ENCODE assay signal across 9 cellular contexts in the genomic region with DNA sequence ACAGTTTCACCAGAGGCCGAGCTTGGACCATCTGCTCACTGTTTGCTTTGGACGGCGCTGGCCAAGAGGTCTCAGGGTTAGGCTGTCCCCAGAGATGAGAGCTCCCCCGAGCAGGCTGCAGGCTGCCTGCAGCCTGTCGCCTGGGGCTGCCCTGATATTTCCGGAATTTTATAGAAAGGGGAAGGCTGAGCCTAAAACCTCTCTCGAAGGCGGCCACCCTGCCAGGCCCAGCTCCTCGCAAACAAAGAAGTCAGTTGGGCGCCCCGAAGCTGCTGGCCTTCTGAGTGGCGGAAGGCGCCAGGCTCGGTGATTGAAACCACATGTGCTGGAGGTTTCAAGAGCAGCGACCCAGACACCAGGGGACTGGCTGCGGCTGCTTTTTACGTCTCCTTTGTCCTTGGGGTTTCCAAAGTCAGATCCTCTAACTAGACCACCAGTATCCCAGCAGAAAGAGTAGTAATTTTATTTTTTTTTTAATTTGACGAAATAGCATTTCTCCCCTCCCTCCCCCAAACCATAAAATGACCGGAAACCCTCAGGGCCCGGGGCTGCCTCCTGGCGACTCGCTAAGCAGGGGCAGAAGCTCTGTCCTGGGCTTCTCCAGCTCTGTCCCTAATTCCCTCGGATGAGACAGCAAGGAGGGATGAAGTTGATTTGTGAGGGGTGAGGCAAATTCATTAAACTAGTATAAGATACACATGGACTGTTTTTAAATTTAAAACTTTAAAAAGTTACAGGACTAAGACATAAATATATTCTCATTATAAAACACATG. TPM values are rescaled to one million over a fixed set of nuclear protein-coding genes. Genes with fewer than 3 reads are reported as not detected.
DNase-seq lines count a peak whose midpoint lies in the region; ATAC-seq, FAIRE-seq and TF ChIP-seq lines count a peak whose summit lies in the region.
"Had no signal": no experiment of that assay in that cellular context is flagged by ENCODE, and none has a peak within 500 bp of the region (broad histone marks: within the 10 kb centered on the region; RNA-seq: fewer than 3 reads in every experiment).

No MANE protein-coding gene starts in this region.

- H3K36me3 ChIP-seq in WERI-Rb-1: no peaks in the 10 kb centered on the region

- POLR2A ChIA-PET in WTC11 (lab: Charles Lee): interaction anchor here (0.6 to 2.0 kb wide), 6 partner anchors 8 to 172 kb away, joined by 3 to 10 read pairs (median 4); no protein-coding TSS in a partner anchor

- H3K27me3 Mint-ChIP-seq in WTC11 (ENCODE audit: low read depth): no peaks in the 10 kb centered on the region

- CTCF ChIA-PET in WTC11 (lab: Charles Lee): interaction anchor here (0.6 to 3.6 kb wide), 17 partner anchors 8 to 156 kb away, joined by 3 to 21 read pairs (median 4); partner anchors contain the start of gene BSX

- peak overlapping the region; percentile 98 for H3K27ac Mint-ChIP-seq in WTC11

- no peak for TF ChIP-seq CTCF in WTC11 (IDR thresholded peaks at IDR 0.05)
- no peak for TF ChIP-seq CTCF in WERI-Rb-1 (IDR thresholded peaks at IDR 0.05; ENCODE audit: low read depth, low read length)
- no peak for TF ChIP-seq CTCF in D721Med (IDR thresholded peaks at IDR 0.05; ENCODE audit: insufficient read depth, missing control alignments)

- DNase-seq in GM12892 (ENCODE audit: insufficient read length) (no peak), WTC11 (ENCODE audit: low spot score) (peak; percentile 78), iPS DF 19.7 (ENCODE audit: low read depth, low spot score) (peak; percentile 25), WERI-Rb-1 (no peak), D721Med (ENCODE audit: insufficient read length, low spot score) (no peak), AML-193 (lab: John Stamatoyannopoulos, UW) (no peak)

- FAIRE-seq in GM12892 (lab: Jason Lieb, UNC) (peak; percentile 5), D721Med (lab: Jason Lieb, UNC) (no peak)

- ATAC-seq in WTC11 (peak; percentile 93), HG03565 (IDR thresholded peaks at IDR 0.05; ENCODE audit: unreplicated experiment) (no peak)

- TF ChIP-seq POLR2A in GM12892 (IDR thresholded peaks at IDR 0.05; ENCODE audit: low read depth, low read length): no peak

- no peaks in the 10 kb centered on the region for H3K9me3 Mint-ChIP-seq in WTC11

- peaks cover 24% of the 10 kb centered on the region for H3K4me1 Mint-ChIP-seq in WTC11

- H3K4me3 ChIP-seq in skin epidermis (no peak overlapping the region), WERI-Rb-1 (ENCODE audit: low read depth, low read length) (no peak overlapping the region)

- H3K4me3 Mint-ChIP-seq in WTC11: peak overlapping the region; percentile 55

- H3K27me3 ChIP-seq in WERI-Rb-1 (ENCODE audit: insufficient read depth, low read depth, severe bottlenecking): no peaks in the 10 kb centered on the region

- peak overlapping the region in 16 of 21 experiments; percentile 9 to 81 (median 59) for H3K27ac ChIP-seq in skin epidermis
- no peak overlapping the region for H3K27ac ChIP-seq in WERI-Rb-1
- H3K27ac ChIP-seq: HL-60 had no signal

- no peaks in the 10 kb centered on the region for H3K36me3 Mint-ChIP-seq in WTC11

- H3K9me3 ChIP-seq in WERI-Rb-1 (ENCODE audit: severe bottlenecking): no peaks in the 10 kb centered on the region

TF ChIP-seq in WTC11, 78 proteins besides CTCF, POLR2A, EP300 and RAD21 (continues in another document):
- TF ChIP-seq CREB1 (CRISPR knock-in tag; IDR thresholded peaks at IDR 0.05): no peak
- TF ChIP-seq ZBTB21 (CRISPR knock-in tag; IDR thresholded peaks at IDR 0.05; ENCODE audit: borderline replicate concordance): no peak
- TF ChIP-seq ZNF263 (CRISPR knock-in tag; IDR thresholded peaks at IDR 0.05; ENCODE audit: low read depth): no peak
- TF ChIP-seq PRRX2 (CRISPR knock-in tag; IDR thresholded peaks at IDR 0.05): no peak
- no peak for TF ChIP-seq ZNF425 (CRISPR knock-in tag; conservative IDR thresholded peaks at IDR 0.05)
- TF ChIP-seq, protein P1, sequence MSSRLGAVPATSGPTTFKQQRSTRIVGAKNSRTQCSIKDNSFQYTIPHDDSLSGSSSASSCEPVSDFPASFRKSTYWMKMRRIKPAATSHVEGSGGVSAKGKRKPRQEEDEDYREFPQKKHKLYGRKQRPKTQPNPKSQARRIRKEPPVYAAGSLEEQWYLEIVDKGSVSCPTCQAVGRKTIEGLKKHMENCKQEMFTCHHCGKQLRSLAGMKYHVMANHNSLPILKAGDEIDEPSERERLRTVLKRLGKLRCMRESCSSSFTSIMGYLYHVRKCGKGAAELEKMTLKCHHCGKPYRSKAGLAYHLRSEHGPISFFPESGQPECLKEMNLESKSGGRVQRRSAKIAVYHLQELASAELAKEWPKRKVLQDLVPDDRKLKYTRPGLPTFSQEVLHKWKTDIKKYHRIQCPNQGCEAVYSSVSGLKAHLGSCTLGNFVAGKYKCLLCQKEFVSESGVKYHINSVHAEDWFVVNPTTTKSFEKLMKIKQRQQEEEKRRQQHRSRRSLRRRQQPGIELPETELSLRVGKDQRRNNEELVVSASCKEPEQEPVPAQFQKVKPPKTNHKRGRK (CRISPR knock-in tag; IDR thresholded peaks at IDR 0.05; ENCODE audit: borderline replicate concordance): no peak
- TF ChIP-seq FOXK1 (CRISPR knock-in tag; IDR thresholded peaks at IDR 0.05): 0 out of 2 replicates have a peak, but pooled peaks have one; percentile 26
- no peak for TF ChIP-seq SMAD4 (CRISPR knock-in tag; IDR thresholded peaks at IDR 0.05)
- no peak for TF ChIP-seq ESRRA (CRISPR knock-in tag; IDR thresholded peaks at IDR 0.05; ENCODE audit: borderline replicate concordance)
- no peak for TF ChIP-seq KAT7 (CRISPR knock-in tag; IDR thresholded peaks at IDR 0.05; ENCODE audit: borderline replicate concordance)
- TF ChIP-seq NR2C2 (CRISPR knock-in tag; IDR thresholded peaks at IDR 0.05): no peak
- TF ChIP-seq, protein P2, sequence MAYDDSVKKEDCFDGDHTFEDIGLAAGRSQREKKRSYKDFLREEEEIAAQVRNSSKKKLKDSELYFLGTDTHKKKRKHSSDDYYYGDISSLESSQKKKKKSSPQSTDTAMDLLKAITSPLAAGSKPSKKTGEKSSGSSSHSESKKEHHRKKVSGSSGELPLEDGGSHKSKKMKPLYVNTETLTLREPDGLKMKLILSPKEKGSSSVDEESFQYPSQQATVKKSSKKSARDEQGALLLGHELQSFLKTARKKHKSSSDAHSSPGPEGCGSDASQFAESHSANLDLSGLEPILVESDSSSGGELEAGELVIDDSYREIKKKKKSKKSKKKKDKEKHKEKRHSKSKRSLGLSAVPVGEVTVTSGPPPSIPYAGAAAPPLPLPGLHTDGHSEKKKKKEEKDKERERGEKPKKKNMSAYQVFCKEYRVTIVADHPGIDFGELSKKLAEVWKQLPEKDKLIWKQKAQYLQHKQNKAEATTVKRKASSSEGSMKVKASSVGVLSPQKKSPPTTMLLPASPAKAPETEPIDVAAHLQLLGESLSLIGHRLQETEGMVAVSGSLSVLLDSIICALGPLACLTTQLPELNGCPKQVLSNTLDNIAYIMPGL (CRISPR knock-in tag; IDR thresholded peaks at IDR 0.05): no peak
- TF ChIP-seq ETV6 (CRISPR knock-in tag; IDR thresholded peaks at IDR 0.05): peak; percentile 69; the same call in 1 of the 2 replicates
- no peak for TF ChIP-seq GRHL2 (CRISPR knock-in tag; IDR thresholded peaks at IDR 0.05; ENCODE audit: insufficient replicate concordance, severe bottlenecking)
- TF ChIP-seq, protein P3, sequence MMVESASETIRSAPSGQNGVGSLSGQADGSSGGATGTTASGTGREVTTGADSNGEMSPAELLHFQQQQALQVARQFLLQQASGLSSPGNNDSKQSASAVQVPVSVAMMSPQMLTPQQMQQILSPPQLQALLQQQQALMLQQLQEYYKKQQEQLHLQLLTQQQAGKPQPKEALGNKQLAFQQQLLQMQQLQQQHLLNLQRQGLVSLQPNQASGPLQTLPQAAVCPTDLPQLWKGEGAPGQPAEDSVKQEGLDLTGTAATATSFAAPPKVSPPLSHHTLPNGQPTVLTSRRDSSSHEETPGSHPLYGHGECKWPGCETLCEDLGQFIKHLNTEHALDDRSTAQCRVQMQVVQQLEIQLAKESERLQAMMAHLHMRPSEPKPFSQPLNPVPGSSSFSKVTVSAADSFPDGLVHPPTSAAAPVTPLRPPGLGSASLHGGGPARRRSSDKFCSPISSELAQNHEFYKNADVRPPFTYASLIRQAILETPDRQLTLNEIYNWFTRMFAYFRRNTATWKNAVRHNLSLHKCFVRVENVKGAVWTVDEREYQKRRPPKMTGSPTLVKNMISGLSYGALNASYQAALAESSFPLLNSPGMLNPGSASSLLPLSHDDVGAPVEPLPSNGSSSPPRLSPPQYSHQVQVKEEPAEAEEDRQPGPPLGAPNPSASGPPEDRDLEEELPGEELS (CRISPR knock-in tag; IDR thresholded peaks at IDR 0.05): no peak
- no peak for TF ChIP-seq TP53 (CRISPR knock-in tag; IDR thresholded peaks at IDR 0.05)
- TF ChIP-seq NFYB (CRISPR knock-in tag; conservative IDR thresholded peaks at IDR 0.05; ENCODE audit: low read depth): no peak
- TF ChIP-seq MAX (CRISPR knock-in tag; IDR thresholded peaks at IDR 0.05): peak; percentile 37; the same call in 1 of the 2 replicates
- TF ChIP-seq ATF1 (CRISPR knock-in tag; IDR thresholded peaks at IDR 0.05): no peak

RNA-seq across cellular contexts. Expression of gene CLMP, which starts 57.4 kb away (rescaled TPM):
- 0.34 TPM for polyA plus RNA-seq in GM12892 (2012; ENCODE audit: missing spikeins)
- 14.3 to 20.0 TPM (median 18.2 TPM) in 3 replicates for total RNA-seq in WTC11 (2021)

Comparison
In these comparisons a context has a peak if more than half of its experiments do, and no peak if none do; other contexts are left out.
1. DNase-seq: peak in WTC11 (single experiment) and iPS DF 19.7 (single experiment); none in GM12892 (single experiment), WERI-Rb-1 (single experiment), D721Med (single experiment) and AML-193 (0 of 2).